Comparison of ENCODE assay signal across 14 cellular contexts in genomic region chr11:2566223-2567025, GRCh38.
DNase-seq lines count a peak whose midpoint lies in the region; ATAC-seq and TF ChIP-seq lines count a peak whose summit lies in the region.
"Had no signal": no experiment of that assay in that cellular context is flagged by ENCODE, and none has a peak within 500 bp of the region (broad histone marks: within the 10 kb centered on the region; RNA-seq: fewer than 3 reads in every experiment).

No MANE protein-coding gene starts in this region.

- H3K27me3 Mint-ChIP-seq in natural killer cell treated with Interleukin-12 subunit alpha and Interleukin-12 subunit beta and Interleukin-15 and Interleukin-18, amount 100 ng/mL, for 72 hours, result no peaks in the 10 kb centered on the region
- H3K27me3 Mint-ChIP-seq in natural killer cell (ENCODE audit: low read depth in 2 of 2), result no peaks in the 10 kb centered on the region
- peaks cover 2% of the 10 kb centered on the region for H3K27me3 Mint-ChIP-seq in glutamatergic neuron (ENCODE audit: unreplicated experiment)
- H3K27me3 Mint-ChIP-seq: activated naive CD4-positive, alpha-beta T cell treated with anti-CD3 and anti-CD28 coated beads, Interleukin-2, amount 50 U/mL, for 24 hours had no signal

- no peak overlapping the region for H3K4me3 Mint-ChIP-seq in natural killer cell treated with Interleukin-12 subunit alpha and Interleukin-12 subunit beta and Interleukin-15 and Interleukin-18, amount 100 ng/mL, for 72 hours
- H3K4me3 Mint-ChIP-seq in natural killer cell (no peak overlapping the region), glutamatergic neuron (ENCODE audit: unreplicated experiment) (no peak overlapping the region)
- H3K4me3 Mint-ChIP-seq: activated naive CD4-positive, alpha-beta T cell treated with anti-CD3 and anti-CD28 coated beads, Interleukin-2, amount 50 U/mL, for 24 hours had no signal

- H3K27ac Mint-ChIP-seq in natural killer cell treated with Interleukin-12 subunit alpha and Interleukin-12 subunit beta and Interleukin-15 and Interleukin-18, amount 100 ng/mL, for 72 hours, result no peak overlapping the region
- H3K27ac Mint-ChIP-seq in natural killer cell (no peak overlapping the region), glutamatergic neuron (ENCODE audit: unreplicated experiment) (no peak overlapping the region)
- H3K27ac Mint-ChIP-seq: activated naive CD4-positive, alpha-beta T cell treated with anti-CD3 and anti-CD28 coated beads, Interleukin-2, amount 50 U/mL, for 24 hours had no signal

- intact Hi-C loops in natural killer cell (cut with micrococcal nuclease), result no loop called here

- DNase-seq in natural killer cell treated with Interleukin-12 subunit alpha and Interleukin-12 subunit beta and Interleukin-15 and Interleukin-18, amount 100 ng/mL, for 72 hours (ENCODE audit: low spot score), result peak; percentile 57
- DNase-seq in natural killer cell (no peak), glutamatergic neuron (peak; percentile 9), mucosa of gallbladder (ENCODE audit: low spot score) (peak; percentile 53), SK-N-DZ (ENCODE audit: low spot score) (no peak), NCI-H510A treated with DMSO at 0.1 percent for 48 hours (lab: John Stamatoyannopoulos, UW) (no peak), NOMO-1 (lab: John Stamatoyannopoulos, UW; ENCODE audit: unreplicated experiment in 2 of 2) (no peak)
- DNase-seq: ACHN; midbrain; NCI-H2029; NCI-H82; stimulated activated CD4-positive, alpha-beta T cell treated with anti-CD3 and anti-CD28 coated beads, Interleukin-15, amount 100 ng/mL, for 24 hours had no signal

- no peaks in the 10 kb centered on the region for H3K9me3 Mint-ChIP-seq in natural killer cell treated with Interleukin-12 subunit alpha and Interleukin-12 subunit beta and Interleukin-15 and Interleukin-18, amount 100 ng/mL, for 72 hours
- H3K9me3 Mint-ChIP-seq in natural killer cell (no peaks in the 10 kb centered on the region), glutamatergic neuron (ENCODE audit: unreplicated experiment) (peaks cover 3% of the 10 kb centered on the region)
- H3K9me3 Mint-ChIP-seq: activated naive CD4-positive, alpha-beta T cell treated with anti-CD3 and anti-CD28 coated beads, Interleukin-2, amount 50 U/mL, for 24 hours had no signal

- TF ChIP-seq CTCF in natural killer cell (IDR thresholded peaks at IDR 0.05) (no peak), glutamatergic neuron (IDR thresholded peaks at IDR 0.05; ENCODE audit: partially characterized antibody, unreplicated experiment) (no peak)

- ATAC-seq in natural killer cell treated with Interleukin-12 subunit alpha and Interleukin-12 subunit beta and Interleukin-15 and Interleukin-18, amount 100 ng/mL, for 72 hours, result no peak
- no peak for ATAC-seq in natural killer cell
- no peak for ATAC-seq in HG03097 (IDR thresholded peaks at IDR 0.05; ENCODE audit: low FRiP score, unreplicated experiment)

- H3K36me3 Mint-ChIP-seq in natural killer cell treated with Interleukin-12 subunit alpha and Interleukin-12 subunit beta and Interleukin-15 and Interleukin-18, amount 100 ng/mL, for 72 hours, result no peaks in the 10 kb centered on the region
- H3K36me3 Mint-ChIP-seq in natural killer cell, result no peaks in the 10 kb centered on the region
- H3K36me3 Mint-ChIP-seq in glutamatergic neuron (ENCODE audit: unreplicated experiment), result no peaks in the 10 kb centered on the region
- H3K36me3 Mint-ChIP-seq: activated naive CD4-positive, alpha-beta T cell treated with anti-CD3 and anti-CD28 coated beads, Interleukin-2, amount 50 U/mL, for 24 hours had no signal

- peaks cover 0 to 4% of the 10 kb centered on the region in 2 donors for H3K4me1 Mint-ChIP-seq in natural killer cell treated with Interleukin-12 subunit alpha and Interleukin-12 subunit beta and Interleukin-15 and Interleukin-18, amount 100 ng/mL, for 72 hours (ENCODE audit: low read depth in 2 of 2)
- H3K4me1 Mint-ChIP-seq in natural killer cell, result no peaks in the 10 kb centered on the region
- H3K4me1 Mint-ChIP-seq in glutamatergic neuron (ENCODE audit: low read depth, unreplicated experiment), result peaks cover 4% of the 10 kb centered on the region

Comparison
In these comparisons a context has a peak if more than half of its experiments do, and no peak if none do; other contexts are left out.
1. DNase-seq: peak in natural killer cell treated with Interleukin-12 subunit alpha and Interleukin-12 subunit beta and Interleukin-15 and Interleukin-18, amount 100 ng/mL, for 72 hours (single experiment), glutamatergic neuron (single experiment) and mucosa of gallbladder (single experiment); none in natural killer cell (single experiment), SK-N-DZ (single experiment), NCI-H510A treated with DMSO at 0.1 percent for 48 hours (single experiment) and NOMO-1 (0 of 2).